Comparison of ENCODE assay signal across 8 cellular contexts in the genomic region with DNA sequence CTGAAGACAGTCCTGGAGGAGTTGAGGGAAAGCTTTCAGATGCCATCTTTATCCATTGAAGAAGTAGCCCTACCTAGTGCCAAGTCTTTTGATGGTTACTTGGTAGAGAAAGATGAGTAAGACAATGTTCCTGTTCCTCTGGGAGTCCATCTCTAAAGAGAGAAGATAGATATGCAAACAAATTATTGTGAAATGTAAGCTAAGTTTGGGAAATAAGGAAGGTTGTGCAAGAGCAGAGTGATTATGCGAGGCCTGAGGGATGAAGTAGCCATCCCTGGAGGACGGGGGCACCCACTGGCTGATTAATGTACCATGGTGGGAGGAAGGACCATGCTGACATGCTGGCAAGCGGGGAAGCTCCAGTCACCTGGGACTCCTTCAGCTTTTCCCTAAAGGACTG. TPM values are rescaled to one million over a fixed set of nuclear protein-coding genes. Genes with fewer than 3 reads are reported as not detected.
DNase-seq lines count a peak whose midpoint lies in the region; ATAC-seq and TF ChIP-seq lines count a peak whose summit lies in the region.

No MANE protein-coding gene starts in this region.

- peak; percentile 11 for DNase-seq in H4 (ENCODE audit: low spot score)
- DNase-seq in adipocyte (ENCODE audit: low read depth) = peak; percentile 92
- DNase-seq in heart right ventricle = no peak
- no peak for DNase-seq in GM13977 (ENCODE audit: low spot score)
- no peak for DNase-seq in medulla oblongata (ENCODE audit: extremely low spot score)
- DNase-seq in NCI-H1417 treated with DMSO at 0.1 percent for 48 hours (lab: John Stamatoyannopoulos, UW) = no peak

- H3K9me3 ChIP-seq in adipocyte (ENCODE audit: control insufficient read depth, low read length) (no peaks in the 10 kb centered on the region), heart right ventricle (no peaks in the 10 kb centered on the region), skeletal muscle tissue (ENCODE audit: control insufficient read depth in 3 of 3, low read length in 3 of 3) (no peaks in the 10 kb centered on the region)

- no peaks in the 10 kb centered on the region for H3K36me3 ChIP-seq in adipocyte (ENCODE audit: control insufficient read depth, insufficient read depth, low read length, severe bottlenecking)
- H3K36me3 ChIP-seq in heart right ventricle = no peaks in the 10 kb centered on the region
- H3K36me3 ChIP-seq in skeletal muscle tissue (ENCODE audit: control insufficient read depth in 3 of 3, insufficient read depth in 3 of 3, low read length in 3 of 3) = no peaks in the 10 kb centered on the region

- TF ChIP-seq CTCF in heart right ventricle (IDR thresholded peaks at IDR 0.05) (no peak), GM13977 (IDR thresholded peaks at IDR 0.05; ENCODE audit: extremely low read depth, insufficient read depth, missing control alignments) (no peak)

- H3K4me3 ChIP-seq in adipocyte (ENCODE audit: low read length) (peak overlapping the region; percentile 88), heart right ventricle (no peak overlapping the region), skeletal muscle tissue (ENCODE audit: low read length in 3 of 3) (no peak overlapping the region)

- WGBS in heart right ventricle, 2 donors = 82 to 83% methylated on average over 3 of the region's 3 CpGs

- H3K9ac ChIP-seq in adipocyte (ENCODE audit: low read length) (peak overlapping the region; percentile 90), skeletal muscle tissue (ENCODE audit: low read depth in 1 of 3, low read length in 3 of 3) (no peak overlapping the region)

- H3K27ac ChIP-seq in heart right ventricle = peak overlapping the region in 7 of 10 donors; percentile 2 to 81 (median 67)
- peak overlapping the region; percentile 78 for H3K27ac ChIP-seq in skeletal muscle tissue (ENCODE audit: low read depth, low read length)

- intact Hi-C loops in heart right ventricle (cut with DNase I) = loop anchor here in 1 of 10 donors (5.0 to 10.0 kb wide), 2 partner anchors 33 to 66 kb away; no protein-coding TSS in a partner anchor

- H3K27me3 ChIP-seq in adipocyte (replicated peaks; ENCODE audit: control insufficient read depth, insufficient read depth, low read length) = no peaks in the 10 kb centered on the region
- no peaks in the 10 kb centered on the region for H3K27me3 ChIP-seq in heart right ventricle
- H3K27me3 ChIP-seq in skeletal muscle tissue (ENCODE audit: control insufficient read depth in 3 of 3, insufficient read depth in 3 of 3, low read length in 3 of 3) = no peaks in the 10 kb centered on the region

- in situ Hi-C loops in GM13977 (cut with MboI; ENCODE audit: low pct_unique_long_range_greater_than_20kb, low sequenced_read_pairs, unreplicated experiment) = no loop called here

- peaks cover 55% of the 10 kb centered on the region for H3K4me1 ChIP-seq in adipocyte (ENCODE audit: control insufficient read depth, insufficient read depth, low read length)
- peaks cover 6 to 56% (median 35%) of the 10 kb centered on the region in 9 donors for H3K4me1 ChIP-seq in heart right ventricle
- H3K4me1 ChIP-seq in skeletal muscle tissue (ENCODE audit: control insufficient read depth in 3 of 3, insufficient read depth in 3 of 3, low read length in 3 of 3) = peaks cover 22 to 25% (median 25%) of the 10 kb centered on the region in 3 donors

- ATAC-seq in heart right ventricle (peak in 3 of 8 donors; percentile 8 to 74 (median 48)), GM21367 (IDR thresholded peaks at IDR 0.05; ENCODE audit: unreplicated experiment) (no peak)

RNA-seq across cellular contexts. Expression of a gene that starts 1.0 kb away (rescaled TPM):
- 11.7 and 17.9 TPM in 2 replicates for total RNA-seq in H4 (2014; rRNA removed; shearing (Covaris generic))
- 100 to 1,000 TPM; 161 to 198 (median 186) TPM for total RNA-seq in heart right ventricle
- polyA plus RNA-seq in heart right ventricle = 10 to 100 TPM; 65.4 to 80.2 TPM
- 94.5 TPM for total RNA-seq in skeletal muscle tissue

Comparison
In these comparisons a context has a peak if more than half of its experiments do, and no peak if none do; other contexts are left out.
1. DNase-seq: peak in H4 (single experiment) and adipocyte (single experiment); none in heart right ventricle (0 of 2), GM13977 (single experiment), medulla oblongata (single experiment) and NCI-H1417 treated with DMSO at 0.1 percent for 48 hours (single experiment).